Comparison of ENCODE assay signal across 8 cellular contexts in the genomic region with DNA sequence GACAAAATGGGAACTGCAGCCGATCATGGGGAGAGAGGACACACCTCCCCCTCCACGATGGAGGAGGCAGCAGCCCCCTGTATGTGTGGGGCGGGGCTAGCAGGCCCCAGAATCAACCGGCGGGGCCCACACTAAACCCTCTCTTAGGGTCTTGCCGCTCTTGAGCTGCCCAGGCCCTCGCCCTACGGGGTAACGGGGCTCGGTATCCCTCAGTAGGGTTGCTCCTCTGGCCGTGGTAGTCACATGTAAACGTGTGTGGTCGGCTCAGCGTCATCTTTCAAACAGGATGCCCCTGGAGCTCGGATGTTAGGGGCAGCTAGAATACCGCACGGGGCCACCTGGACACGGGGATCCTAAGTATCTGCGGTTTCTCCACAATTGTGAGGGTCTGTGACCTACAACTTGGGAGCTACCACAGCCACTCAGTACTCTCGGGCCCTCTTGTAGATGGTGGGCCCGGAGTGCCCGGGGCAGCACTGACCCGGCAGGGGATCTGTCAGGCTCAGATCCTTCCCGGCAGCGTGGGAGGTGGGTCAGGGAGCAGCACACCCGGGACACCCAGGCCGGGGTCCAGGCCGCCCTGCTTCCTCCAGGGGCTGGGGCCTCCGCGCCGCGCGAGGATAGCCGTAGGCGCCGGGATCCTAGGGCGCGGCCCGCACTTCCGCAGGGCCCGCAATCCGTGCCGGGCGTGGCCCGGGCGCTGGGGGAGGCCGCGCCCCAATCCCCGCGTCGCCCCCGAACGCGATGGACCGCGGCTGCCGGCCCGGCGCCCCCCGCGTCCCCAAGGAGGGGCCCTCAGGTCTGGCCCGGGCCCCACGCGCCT. TPM values are rescaled to one million over a fixed set of nuclear protein-coding genes. Genes with fewer than 3 reads are reported as not detected.
A peak's percentile ranks its signal among the peaks of the same experiment; 100 is the strongest.
DNase-seq lines count a peak whose midpoint lies in the region; ATAC-seq, FAIRE-seq and TF ChIP-seq lines count a peak whose summit lies in the region.

No MANE protein-coding gene starts in this region.

- ATAC-seq in HG02623 (IDR thresholded peaks at IDR 0.05; ENCODE audit: unreplicated experiment) (peak; percentile 9), K562 (no peak)

- TF ChIP-seq RAD21 in K562 (CRISPR knock-in tag; conservative IDR thresholded peaks at IDR 0.05 in 1 of 2, IDR thresholded peaks at IDR 0.05 in 1 of 2) = no peak

- no peaks in the 10 kb centered on the region for H3K27me3 ChIP-seq in K562 (ENCODE audit: control insufficient read depth in 2 of 2, insufficient read depth in 2 of 2, low read length in 2 of 2)

- H3K4me2 ChIP-seq in K562 (ENCODE audit: insufficient read depth, low read length) = peak overlapping the region; percentile 93

- no peaks in the 10 kb centered on the region for H3K9me3 ChIP-seq in K562 (replicated peaks; ENCODE audit: control insufficient read depth, insufficient read depth, low read depth, low read length)

- CTCF ChIA-PET in K562 (lab: Yijun Ruan, JAX; ENCODE audit: low intra/inter-chr PET ratio) = interaction anchor here (0.9 kb wide), 1 partner anchor 137 kb away, joined by 3 read pairs; no protein-coding TSS in a partner anchor

- TF ChIP-seq CTCF in GM12865 (IDR thresholded peaks at IDR 0.05; ENCODE audit: insufficient read depth, low read depth, low read length, missing control alignments) (no peak), K562 (IDR thresholded peaks at IDR 0.05 in 2 of 3, conservative IDR thresholded peaks at IDR 0.05 in 1 of 3; ENCODE audit: insufficient read depth in 2 of 3, low read depth in 1 of 3, low read length in 3 of 3) (no peak)

- peak; percentile 53 for TF ChIP-seq POLR2A in K562 (conservative IDR thresholded peaks at IDR 0.05)

- peaks cover 46% of the 10 kb centered on the region for H3K79me2 ChIP-seq in K562 (ENCODE audit: control insufficient read depth, insufficient read depth, low read length)

- POLR2A ChIA-PET in K562 (lab: Yijun Ruan, JAX) = interaction anchor here (0.6 to 2.6 kb wide), 15 partner anchors 9 to 200 kb away, joined by 3 to 13 read pairs (median 4); a partner anchor contains a TSS

- H3K4me3 ChIP-seq in GM12865 (ENCODE audit: low read depth, low read length) = peak overlapping the region; percentile 99
- H3K4me3 ChIP-seq in K562 = peak overlapping the region; percentile 93

- FAIRE-seq in RCC 7860 (lab: Jason Lieb, UNC) (no peak), K562 (lab: Jason Lieb, UNC) (no peak)

- in situ Hi-C loops in K562 (cut with MboI) = no loop called here

- no peak overlapping the region for H2AFZ ChIP-seq in K562 (ENCODE audit: low read depth, low read length)

- peak overlapping the region; percentile 93 for H3K27ac ChIP-seq in K562 (ENCODE audit: extremely low read depth, low read depth, low read length)

- DNase-seq in GM12865 (ENCODE audit: low read depth) = peak; percentile 62
- DNase-seq in RCC 7860 (ENCODE audit: low spot score) = peak; percentile 41
- peak; percentile 26 to 61 (median 32) for DNase-seq in K562 (ENCODE audit: extremely low read depth in 1 of 4, low spot score in 3 of 4)
- DNase-seq in islet precursor cell = peak; percentile 75
- peak; percentile 51 to 53 for DNase-seq in stimulated activated CD4-positive, alpha-beta T cell treated with anti-CD3 and anti-CD28 coated beads, Interleukin-2, amount 100 ng/mL, for 24 hours
- DNase-seq in NCI-H1048 (lab: John Stamatoyannopoulos, UW) = no peak
- DNase-seq in HuH-7.5 (ENCODE audit: low spot score) = no peak

- intact Hi-C loops in K562 (cut with micrococcal nuclease) = no loop called here

- no peaks in the 10 kb centered on the region for H3K9me1 ChIP-seq in K562 (ENCODE audit: control insufficient read depth, insufficient read depth, low read length)

- no peak for TF ChIP-seq EP300 in K562 (IDR thresholded peaks at IDR 0.05; ENCODE audit: low read length)

- H3K36me3 ChIP-seq in K562 (ENCODE audit: control insufficient read depth, insufficient read depth, low read length) = peaks cover 36% of the 10 kb centered on the region; the same call in 2 of the 3 replicates

- H3K9ac ChIP-seq in K562 (ENCODE audit: insufficient read depth in 1 of 2, low read depth in 2 of 2, low read length in 2 of 2) = peak overlapping the region; percentile 88 to 98

- peaks cover 35% of the 10 kb centered on the region for H4K20me1 ChIP-seq in K562 (replicated peaks; ENCODE audit: control insufficient read depth, insufficient read depth, low read length)

- no TSS peak for BruUV-seq in K562 (replicated peaks; lab: Mats Ljungman, UMichigan)

- under 1% methylated on average over 44 of the region's 64 CpGs for WGBS in K562 (ENCODE audit: insufficient coverage, low coverage, missing lambda C conversion rate)

- H3K4me1 ChIP-seq in K562 (replicated peaks in 1 of 2; ENCODE audit: control insufficient read depth in 2 of 2, insufficient read depth in 2 of 2, low read length in 2 of 2) = peaks cover 29 to 78% of the 10 kb centered on the region in 2 experiments

RNA-seq across cellular contexts. Expression of a gene that starts 0.8 kb away (rescaled TPM):
- total RNA-seq in K562 (2011; cell fraction: chromatin; rRNA removed; ENCODE audit: low replicate concordance) = 54.5 and 180 TPM in 2 replicates
- total RNA-seq in K562 (2011; cell fraction: nucleolus; rRNA removed) = 155 and 173 TPM in 2 replicates
- 62.4 and 82.4 TPM in 2 replicates for total RNA-seq in K562 (2011; cell fraction: nucleoplasm; rRNA removed)
- total RNA-seq in K562 (2014; rRNA removed) = 110 and 146 TPM in 2 replicates
- total RNA-seq in K562 (2014; rRNA removed; fragmentation: Illumina TruSeq; extraction: Trizol) = 39.8 and 58.3 TPM in 2 replicates
- 105 and 107 TPM in 2 replicates for total RNA-seq in K562 (2015; rRNA removed; fragmentation: Illumina TruSeq; extraction: Trizol)
- total RNA-seq in K562 (2021) = 321 and 340 TPM in 2 replicates
- 23.4 and 33.4 TPM in 2 replicates for polyA plus RNA-seq in K562 (2011; rRNA removed)
- 25.4 and 72.4 TPM in 2 replicates for polyA plus RNA-seq in K562 (2011; cell fraction: cytosol; rRNA removed)
- polyA plus RNA-seq in K562 (2011; cell fraction: nucleus; rRNA removed) = 85.3 and 131 TPM in 2 replicates
- polyA plus RNA-seq in K562 (2012) = 235 and 249 TPM in 2 replicates
- polyA plus RNA-seq in K562 (2014; fragmentation: Illumina TruSeq; extraction: Trizol) = 129 and 227 TPM in 2 replicates
- 10 to 100 TPM in 1 of 2 experiments, 1 to 10 TPM in 1; 9.6 to 11.2 TPM for polyA plus RNA-seq in K562 (2014; fragmentation: Nextera tagmentation; extraction: Ambion mirVana)
- 97.6 and 114 TPM in 2 replicates for polyA plus RNA-seq in K562 (2014; rRNA removed)
- polyA minus RNA-seq in K562 (2011; rRNA and poly(A)+ RNA removed) = 8.6 and 11.9 TPM in 2 replicates
- polyA minus RNA-seq in K562 (2011; cell fraction: cytosol; rRNA and poly(A)+ RNA removed) = 45.1 and 68.4 TPM in 2 replicates
- polyA minus RNA-seq in K562 (2011; cell fraction: nucleus; rRNA and poly(A)+ RNA removed) = 61.9 and 68.2 TPM in 2 replicates

RNA-seq across cellular contexts. Expression of a gene that starts 10.0 kb away (rescaled TPM):
- total RNA-seq in K562 (2011; cell fraction: chromatin; rRNA removed; ENCODE audit: low replicate concordance) = 722 and 1,069 TPM in 2 replicates
- 564 and 610 TPM in 2 replicates for total RNA-seq in K562 (2011; cell fraction: nucleolus; rRNA removed)
- 598 and 659 TPM in 2 replicates for total RNA-seq in K562 (2011; cell fraction: nucleoplasm; rRNA removed)
- total RNA-seq in K562 (2014; rRNA removed) (587 and 588 TPM in 2 replicates), K562 (2014; rRNA removed; fragmentation: Illumina TruSeq; extraction: Trizol) (296 and 325 TPM in 2 replicates), K562 (2015; rRNA removed; fragmentation: Illumina TruSeq; extraction: Trizol) (404 and 420 TPM in 2 replicates), K562 (2021) (437 and 446 TPM in 2 replicates)
- polyA plus RNA-seq in K562 (2011; rRNA removed) (75.9 and 116 TPM in 2 replicates), K562 (2014; fragmentation: Illumina TruSeq; extraction: Trizol) (645 and 729 TPM in 2 replicates), K562 (2014; fragmentation: Nextera tagmentation; extraction: Ambion mirVana) (10 to 100 TPM in 1 of 2 experiments, 1 to 10 TPM in 1; 4.4 to 14.9 TPM), K562 (2014; rRNA removed) (181 and 191 TPM in 2 replicates)
- polyA plus RNA-seq in K562 (2011; cell fraction: cytosol; rRNA removed) = 46.6 and 61.5 TPM in 2 replicates
- 192 and 245 TPM in 2 replicates for polyA plus RNA-seq in K562 (2011; cell fraction: nucleus; rRNA removed)
- 600 and 818 TPM in 2 replicates for polyA plus RNA-seq in K562 (2012)
- 66.8 and 103 TPM in 2 replicates for polyA minus RNA-seq in K562 (2011; rRNA and poly(A)+ RNA removed)
- polyA minus RNA-seq in K562 (2011; cell fraction: cytosol; rRNA and poly(A)+ RNA removed) = 123 and 191 TPM in 2 replicates
- 89.0 and 193 TPM in 2 replicates for polyA minus RNA-seq in K562 (2011; cell fraction: nucleus; rRNA and poly(A)+ RNA removed)

RNA-seq across cellular contexts. Expression of a gene that starts 21.0 kb away (rescaled TPM):
- 29.1 and 64.1 TPM in 2 replicates for total RNA-seq in K562 (2011; cell fraction: chromatin; rRNA removed; ENCODE audit: low replicate concordance)
- 70.7 and 78.0 TPM in 2 replicates for total RNA-seq in K562 (2011; cell fraction: nucleolus; rRNA removed)
- total RNA-seq in K562 (2011; cell fraction: nucleoplasm; rRNA removed) = 41.9 and 54.1 TPM in 2 replicates
- total RNA-seq in K562 (2014; rRNA removed) = 416 and 428 TPM in 2 replicates
- total RNA-seq in K562 (2014; rRNA removed; fragmentation: Illumina TruSeq; extraction: Trizol) = 74.3 and 99.3 TPM in 2 replicates
- total RNA-seq in K562 (2015; rRNA removed; fragmentation: Illumina TruSeq; extraction: Trizol) = 225 and 227 TPM in 2 replicates
- total RNA-seq in K562 (2021) = 279 and 283 TPM in 2 replicates
- polyA plus RNA-seq in K562 (2011; rRNA removed) = 97.2 and 103 TPM in 2 replicates
- 93.7 and 166 TPM in 2 replicates for polyA plus RNA-seq in K562 (2011; cell fraction: cytosol; rRNA removed)
- polyA plus RNA-seq in K562 (2011; cell fraction: nucleus; rRNA removed) = 98.4 and 110 TPM in 2 replicates
- polyA plus RNA-seq in K562 (2012) = 112 and 177 TPM in 2 replicates
- polyA plus RNA-seq in K562 (2014; fragmentation: Illumina TruSeq; extraction: Trizol) = 147 and 154 TPM in 2 replicates
- polyA plus RNA-seq in K562 (2014; fragmentation: Nextera tagmentation; extraction: Ambion mirVana) = 1 to 10 TPM; 1.9 to 3.7 TPM
- 206 and 253 TPM in 2 replicates for polyA plus RNA-seq in K562 (2014; rRNA removed)
- 101 and 147 TPM in 2 replicates for polyA minus RNA-seq in K562 (2011; rRNA and poly(A)+ RNA removed)
- polyA minus RNA-seq in K562 (2011; cell fraction: cytosol; rRNA and poly(A)+ RNA removed) = 92.8 and 121 TPM in 2 replicates
- polyA minus RNA-seq in K562 (2011; cell fraction: nucleus; rRNA and poly(A)+ RNA removed) = 36.5 and 40.0 TPM in 2 replicates

RNA-seq across cellular contexts. Expression of a gene that starts 21.2 kb away (rescaled TPM):
- 37.2 and 84.5 TPM in 2 replicates for total RNA-seq in K562 (2011; cell fraction: chromatin; rRNA removed; ENCODE audit: low replicate concordance)
- total RNA-seq in K562 (2011; cell fraction: nucleolus; rRNA removed) = 109 and 116 TPM in 2 replicates
- total RNA-seq in K562 (2011; cell fraction: nucleoplasm; rRNA removed) = 83.3 and 88.4 TPM in 2 replicates
- total RNA-seq in K562 (2014; rRNA removed) (220 and 252 TPM in 2 replicates), K562 (2014; rRNA removed; fragmentation: Illumina TruSeq; extraction: Trizol) (32.5 and 41.2 TPM in 2 replicates), K562 (2015; rRNA removed; fragmentation: Illumina TruSeq; extraction: Trizol) (105 and 111 TPM in 2 replicates), K562 (2021) (214 and 217 TPM in 2 replicates)
- polyA plus RNA-seq in K562 (2011; rRNA removed) (238 and 354 TPM in 2 replicates), K562 (2014; fragmentation: Illumina TruSeq; extraction: Trizol) (57.2 and 105 TPM in 2 replicates), K562 (2014; fragmentation: Nextera tagmentation; extraction: Ambion mirVana) (100 to 1,000 TPM; 154 to 255 TPM), K562 (2014; rRNA removed) (318 and 338 TPM in 2 replicates)
- polyA plus RNA-seq in K562 (2011; cell fraction: cytosol; rRNA removed) = 720 and 811 TPM in 2 replicates
- polyA plus RNA-seq in K562 (2011; cell fraction: nucleus; rRNA removed) = 288 and 348 TPM in 2 replicates
- 288 and 382 TPM in 2 replicates for polyA plus RNA-seq in K562 (2012)
- polyA minus RNA-seq in K562 (2011; rRNA and poly(A)+ RNA removed) = 56.1 and 67.4 TPM in 2 replicates
- polyA minus RNA-seq in K562 (2011; cell fraction: cytosol; rRNA and poly(A)+ RNA removed) = 52.4 and 82.6 TPM in 2 replicates
- polyA minus RNA-seq in K562 (2011; cell fraction: nucleus; rRNA and poly(A)+ RNA removed) = 24.8 and 36.9 TPM in 2 replicates

RNA-seq across cellular contexts. Expression of a gene that starts 31.7 kb away (rescaled TPM):
- total RNA-seq in K562 (2011; cell fraction: chromatin; rRNA removed; ENCODE audit: low replicate concordance) = 0.86 and 1.5 TPM in 2 replicates
- total RNA-seq in K562 (2011; cell fraction: nucleolus; rRNA removed) = 1.3 TPM in 2 replicates
- total RNA-seq in K562 (2011; cell fraction: nucleoplasm; rRNA removed) = 1.2 and 1.4 TPM in 2 replicates
- total RNA-seq in K562 (2014; rRNA removed) (0.14 and 0.57 TPM in 2 replicates), K562 (2014; rRNA removed; fragmentation: Illumina TruSeq; extraction: Trizol) (0.07 TPM in 1 of 2 replicates, not detected in the other), K562 (2015; rRNA removed; fragmentation: Illumina TruSeq; extraction: Trizol) (0.07 and 0.30 TPM in 2 replicates), K562 (2021) (0.53 and 0.65 TPM in 2 replicates)
- polyA plus RNA-seq in K562 (2011; rRNA removed) (0.03 and 0.07 TPM in 2 replicates), K562 (2014; fragmentation: Illumina TruSeq; extraction: Trizol) (0.07 TPM in 1 of 2 replicates, not detected in the other), K562 (2014; fragmentation: Nextera tagmentation; extraction: Ambion mirVana) (under 1 TPM; 0.43 to 0.61 TPM), K562 (2014; rRNA removed) (0.07 TPM in 1 of 2 replicates, not detected in the other)
- 0.06 and 0.88 TPM in 2 replicates for polyA plus RNA-seq in K562 (2011; cell fraction: cytosol; rRNA removed)
- 0.26 TPM in 1 of 2 replicates, not detected in the other for polyA plus RNA-seq in K562 (2011; cell fraction: nucleus; rRNA removed)
- 0.52 TPM in 1 of 2 replicates, not detected in the other for polyA plus RNA-seq in K562 (2012)
- 0.21 TPM in 2 replicates for polyA minus RNA-seq in K562 (2011; rRNA and poly(A)+ RNA removed)
- not detected in 2 replicates for polyA minus RNA-seq in K562 (2011; cell fraction: cytosol; rRNA and poly(A)+ RNA removed)
- 0.40 and 0.78 TPM in 2 replicates for polyA minus RNA-seq in K562 (2011; cell fraction: nucleus; rRNA and poly(A)+ RNA removed)

Comparison
In these comparisons a context has a peak if more than half of its experiments do, and no peak if none do; other contexts are left out.
1. DNase-seq: peak in GM12865 (single experiment), RCC 7860 (single experiment), K562 (4 of 4), islet precursor cell (single experiment) and stimulated activated CD4-positive, alpha-beta T cell treated with anti-CD3 and anti-CD28 coated beads, Interleukin-2, amount 100 ng/mL, for 24 hours (2 of 2); none in NCI-H1048 (single experiment) and HuH-7.5 (single experiment).